ENCODE assay signal across 13 cellular contexts in the genomic region with DNA sequence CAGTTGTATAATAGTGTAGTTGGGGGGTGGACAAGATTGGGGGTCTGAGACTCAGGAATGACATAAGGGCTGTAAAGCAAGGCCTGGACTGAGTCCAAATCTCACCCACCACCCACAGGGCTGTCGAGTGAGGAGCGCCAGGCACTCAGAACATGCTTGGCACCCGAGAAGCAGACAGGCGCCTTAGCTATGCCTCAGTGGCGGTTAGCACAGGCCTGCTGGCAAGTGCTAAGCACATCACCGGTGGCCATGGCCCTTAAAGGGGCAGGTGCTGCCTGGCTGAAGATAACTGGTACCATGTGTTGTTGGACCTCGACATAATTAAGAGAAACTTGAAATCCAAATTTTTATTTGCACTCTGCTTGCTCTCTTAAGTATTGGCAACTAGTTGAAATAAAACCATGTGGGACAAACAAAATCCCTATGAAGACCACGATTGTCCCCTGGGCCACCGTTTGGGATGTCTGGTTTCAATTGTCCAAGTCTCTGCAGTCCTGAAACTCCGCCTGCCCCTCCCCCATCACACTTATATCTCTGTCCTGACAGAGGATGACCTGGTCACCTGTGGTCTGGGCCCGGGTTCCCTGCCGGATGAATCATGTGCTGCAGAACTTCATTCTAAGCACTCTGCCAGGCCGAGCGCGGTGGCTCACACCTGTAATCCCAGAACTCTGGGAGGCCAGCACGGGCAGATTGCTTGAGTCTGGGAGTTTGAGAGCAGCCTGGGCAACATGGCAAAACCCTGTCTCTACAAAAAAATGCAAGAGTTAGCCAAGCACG.
"Had no signal": no experiment of that assay in that cellular context is flagged by ENCODE, and none has a peak within 500 bp of the region (broad histone marks: within the 10 kb centered on the region; RNA-seq: fewer than 3 reads in every experiment).

No MANE protein-coding gene starts in this region.

- DNase-seq: activated CD4-positive, alpha-beta T cell treated with anti-CD3 and anti-CD28 coated beads, Interleukin-2, amount 50 U/mL, for 1 hour; activated naive CD4-positive, alpha-beta T cell treated with Interleukin-2 at 50 U/mL for 16 hours; activated T-cell treated with anti-CD3 and anti-CD28 coated beads for 4 hours; anterior cingulate cortex; dermis blood vessel endothelial cell; islet precursor cell; midbrain; naive B cell; stimulated activated CD4-positive, alpha-beta T cell treated with anti-CD3 and anti-CD28 coated beads, Interleukin-1b, Interleukin-23, amount 100 ng/mL, for 48 hours; T-helper 9 cell; uterus had no signal

- H3K27ac ChIP-seq: epithelial cell of prostate, uterus had no signal

- ATAC-seq: activated CD4-positive, CD25-positive, alpha-beta regulatory T cell treated with anti-CD3 and anti-CD28 coated beads, Interleukin-2, amount 50 U/mL, for 24 hours had no signal

- H3K36me3 ChIP-seq: uterus had no signal

- H3K27me3 ChIP-seq: uterus had no signal

- H3K4me3 ChIP-seq: uterus had no signal

- H3K4me1 ChIP-seq: uterus had no signal

- H3K9me3 ChIP-seq: uterus had no signal
